8 cellular contexts compared by ENCODE assay signal in genomic region chr17:39952665-39953470, GRCh38.
DNase-seq lines count a peak whose midpoint lies in the region; ATAC-seq lines count a peak whose summit lies in the region.

No MANE protein-coding gene starts in this region.

- H3K9me3 ChIP-seq in effector memory CD4-positive, alpha-beta T cell (ENCODE audit: control insufficient read depth, low read length) = no peaks in the 10 kb centered on the region

- DNase-seq in C1 segment of cervical spinal cord (lab: John Stamatoyannopoulos, UW) = peak; percentile 58 to 99 (median 94)
- DNase-seq in NCI-H82 treated with DMSO at 0.1 percent for 48 hours (lab: John Stamatoyannopoulos, UW; ENCODE audit: unreplicated experiment) = peak; percentile 97
- DNase-seq in activated CD8-positive, alpha-beta memory T cell treated with anti-CD3 and anti-CD28 coated beads for 1 hour (ENCODE audit: extremely low read depth in 1 of 2, low read depth in 1 of 2) = peak; percentile 94 to 96
- peak; percentile 92 to 98 (median 95) for DNase-seq in effector memory CD4-positive, alpha-beta T cell
- peak; percentile 93 for DNase-seq in medulla oblongata (ENCODE audit: extremely low spot score)
- peak; percentile 80 to 97 (median 92) for DNase-seq in stimulated activated CD4-positive, alpha-beta T cell treated with anti-CD3 and anti-CD28 coated beads, TNF-alpha, amount 100 ng/mL, for 4 hours (ENCODE audit: low read depth in 3 of 3)

- H3K4me3 ChIP-seq in effector memory CD4-positive, alpha-beta T cell (ENCODE audit: insufficient read depth, low read depth, low read length, poor library complexity, severe bottlenecking) = peak overlapping the region; percentile 52

- peaks cover 6% of the 10 kb centered on the region for H3K4me1 ChIP-seq in effector memory CD4-positive, alpha-beta T cell (ENCODE audit: control insufficient read depth, insufficient read depth, low read length, poor library complexity, severe bottlenecking)

- H3K36me3 ChIP-seq in effector memory CD4-positive, alpha-beta T cell (ENCODE audit: control insufficient read depth, insufficient read depth, low read length) = no peaks in the 10 kb centered on the region

- no peaks in the 10 kb centered on the region for H3K27me3 ChIP-seq in effector memory CD4-positive, alpha-beta T cell (replicated peaks; ENCODE audit: control insufficient read depth, insufficient read depth, low read length, poor library complexity, severe bottlenecking)

- ATAC-seq in GM19351 (IDR thresholded peaks at IDR 0.05; ENCODE audit: unreplicated experiment) (peak; percentile 84), HG03565 (IDR thresholded peaks at IDR 0.05; ENCODE audit: unreplicated experiment) (peak; percentile 45)

- H3K27ac ChIP-seq in effector memory CD4-positive, alpha-beta T cell (ENCODE audit: insufficient read depth, low read length, poor library complexity, severe bottlenecking) = peak overlapping the region; percentile 62

Comparison
In these comparisons a context has a peak if more than half of its experiments do, and no peak if none do; other contexts are left out.
1. Peak in every context shown above with its lines: DNase-seq, ATAC-seq, H3K4me3 ChIP-seq and H3K27ac ChIP-seq.